In the genomic region with DNA sequence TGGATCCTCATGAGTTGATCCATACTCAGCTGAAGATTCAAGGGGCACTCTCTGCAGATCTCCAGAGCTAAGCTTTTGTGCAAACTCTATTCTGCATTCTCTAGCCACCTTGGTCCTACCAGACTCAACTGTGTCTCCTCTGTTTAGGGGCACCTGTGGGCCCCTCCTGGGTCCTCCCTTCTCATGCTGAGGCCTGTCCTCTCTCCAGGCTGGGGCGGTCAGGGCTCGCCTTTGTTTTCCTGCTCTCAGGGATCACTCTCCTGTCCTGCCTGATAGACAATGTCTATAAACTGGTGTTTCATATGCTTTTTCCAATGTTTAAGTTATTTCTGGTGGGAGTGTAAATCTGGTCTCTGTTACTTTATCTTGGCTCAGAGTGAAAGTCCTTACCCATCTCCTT, we compare ENCODE assay signal across 23 cellular contexts. TPM values are rescaled to one million over a fixed set of nuclear protein-coding genes. Genes with fewer than 3 reads are reported as not detected.
A peak's percentile ranks its signal among the peaks of the same experiment; 100 is the strongest.
DNase-seq lines count a peak whose midpoint lies in the region; FAIRE-seq and TF ChIP-seq lines count a peak whose summit lies in the region.
"Had no signal": no experiment of that assay in that cellular context is flagged by ENCODE, and none has a peak within 500 bp of the region (broad histone marks: within the 10 kb centered on the region; RNA-seq: fewer than 3 reads in every experiment).

No MANE protein-coding gene starts in this region.

- TF ChIP-seq EP300 in transverse colon (IDR thresholded peaks at IDR 0.05; ENCODE audit: low read depth): no peak

- H3K9me3 ChIP-seq in osteoblast (ENCODE audit: low read depth, low read length) (no peaks in the 10 kb centered on the region), transverse colon (peaks cover 11 to 24% of the 10 kb centered on the region in 2 donors)

- H3K4me1 ChIP-seq in osteoblast (ENCODE audit: insufficient read depth, low read length) (no peaks in the 10 kb centered on the region), transverse colon (no peaks in the 10 kb centered on the region)
- H3K4me1 ChIP-seq: BLaER1 had no signal

- DNase-seq in activated effector memory CD4-positive, alpha-beta T cell treated with anti-CD3 and anti-CD28 coated beads, Interleukin-2, amount 50 U/mL, for 16 hours: peak; percentile 25
- DNase-seq in activated effector memory CD4-positive, alpha-beta T cell treated with Interleukin-2 at 50 U/mL for 16 hours: no peak
- DNase-seq in osteoblast (ENCODE audit: insufficient read length, low spot score, missing footprints) (peak; percentile 21), transverse colon (peak; percentile 6), H54 (ENCODE audit: insufficient read length, low spot score) (no peak), NCI-H1105 treated with DMSO at 0.1 percent for 48 hours (lab: John Stamatoyannopoulos, UW) (no peak)
- DNase-seq: CD4-positive, CD25-positive, alpha-beta regulatory T cell; DMS 273 treated with DMSO at 0.1 percent for 48 hours; DMS79; EL; GDM1; GM23248; H9 had no signal

- in situ Hi-C loops in transverse colon (cut with MboI; ENCODE audit: low pct_ligation_motif_present in 1 of 4, low pct_unique_long_range_greater_than_20kb in 1 of 4, low sequenced_read_pairs in 3 of 4): loop anchor here (10.0 to 25.0 kb wide), 2 partner anchors 52 to 436 kb away; no protein-coding TSS in a partner anchor

- TF ChIP-seq POLR2A in transverse colon (IDR thresholded peaks at IDR 0.05) (no peak), H54 (IDR thresholded peaks at IDR 0.05; ENCODE audit: low read depth, low read length) (no peak)

- FAIRE-seq in H54 (lab: Jason Lieb, UNC): no peak
- FAIRE-seq: A204.1, D721Med, GM12878, GM19239, H1 had no signal

- H3K27me3 ChIP-seq in osteoblast (ENCODE audit: insufficient read depth, low read length) (no peaks in the 10 kb centered on the region), transverse colon (peaks cover 5% of the 10 kb centered on the region)
- H3K27me3 ChIP-seq: BLaER1 had no signal

- intact Hi-C loops in transverse colon (cut with DNase I; ENCODE audit: low total_unique reads): no loop called here

- H3K4me3 ChIP-seq in osteoblast (ENCODE audit: insufficient read depth, low read length) (no peak overlapping the region), transverse colon (no peak overlapping the region)
- H3K4me3 ChIP-seq: BLaER1, GM12878, GM23248 had no signal

- H3K27ac ChIP-seq in osteoblast (ENCODE audit: low read depth, low read length) (no peak overlapping the region), transverse colon (no peak overlapping the region)
- H3K27ac ChIP-seq: 22Rv1, BLaER1, C4-2B, GM23248 had no signal

- 65 to 83% methylated on average over 2 of the region's 2 CpGs for WGBS in transverse colon (ENCODE audit: low coverage in 1 of 2), 2 donors

- no peaks in the 10 kb centered on the region for H3K79me2 ChIP-seq in osteoblast (ENCODE audit: insufficient read depth, low read length)

- TF ChIP-seq CTCF in osteoblast (IDR thresholded peaks at IDR 0.05; ENCODE audit: extremely low read depth, low read depth, low read length): no peak
- TF ChIP-seq CTCF in transverse colon (IDR thresholded peaks at IDR 0.05): no peak

- no peaks in the 10 kb centered on the region for H4K20me1 ChIP-seq in osteoblast (ENCODE audit: insufficient read depth, low read length)
- H4K20me1 ChIP-seq: BLaER1 had no signal

- H3K36me3 ChIP-seq in osteoblast (ENCODE audit: insufficient read depth, low read length): no peaks in the 10 kb centered on the region
- no peaks in the 10 kb centered on the region for H3K36me3 ChIP-seq in transverse colon
- H3K36me3 ChIP-seq: BLaER1 had no signal

- no peak overlapping the region for H2AFZ ChIP-seq in osteoblast (ENCODE audit: low read length)
- H2AFZ ChIP-seq: GM23248 had no signal

- no peak overlapping the region for H3K4me2 ChIP-seq in osteoblast (ENCODE audit: insufficient read depth, low read length)
- H3K4me2 ChIP-seq: BLaER1 had no signal

RNA-seq across cellular contexts. Expression of a gene that starts 11.6 kb away (rescaled TPM):
- total RNA-seq in osteoblast (not detected in 2 replicates), transverse colon (1 to 10 TPM; 2.2 to 7.8 (median 4.4) TPM)
- total RNA-seq: B cell, GM23248 had no signal

RNA-seq across cellular contexts. Expression of a gene that starts 41.3 kb away (rescaled TPM):
- total RNA-seq in osteoblast: under 0.01 TPM in 1 of 2 replicates, not detected in the other
- 10 to 100 TPM in 2 of 4 donors, 1 to 10 TPM in 2; 4.4 to 20.3 (median 8.7) TPM for total RNA-seq in transverse colon
- total RNA-seq: B cell; CD4-positive, CD25-positive, alpha-beta regulatory T cell; CD8-positive, alpha-beta memory T cell; GM12878; GM23248 had no signal

Comparison
In these comparisons a context has a peak if more than half of its experiments do, and no peak if none do; other contexts are left out.
1. DNase-seq: peak in activated effector memory CD4-positive, alpha-beta T cell treated with anti-CD3 and anti-CD28 coated beads, Interleukin-2, amount 50 U/mL, for 16 hours (single experiment), osteoblast (single experiment) and transverse colon (single experiment); none in activated effector memory CD4-positive, alpha-beta T cell treated with Interleukin-2 at 50 U/mL for 16 hours (single experiment), H54 (single experiment) and NCI-H1105 treated with DMSO at 0.1 percent for 48 hours (single experiment).